In the genomic region with DNA sequence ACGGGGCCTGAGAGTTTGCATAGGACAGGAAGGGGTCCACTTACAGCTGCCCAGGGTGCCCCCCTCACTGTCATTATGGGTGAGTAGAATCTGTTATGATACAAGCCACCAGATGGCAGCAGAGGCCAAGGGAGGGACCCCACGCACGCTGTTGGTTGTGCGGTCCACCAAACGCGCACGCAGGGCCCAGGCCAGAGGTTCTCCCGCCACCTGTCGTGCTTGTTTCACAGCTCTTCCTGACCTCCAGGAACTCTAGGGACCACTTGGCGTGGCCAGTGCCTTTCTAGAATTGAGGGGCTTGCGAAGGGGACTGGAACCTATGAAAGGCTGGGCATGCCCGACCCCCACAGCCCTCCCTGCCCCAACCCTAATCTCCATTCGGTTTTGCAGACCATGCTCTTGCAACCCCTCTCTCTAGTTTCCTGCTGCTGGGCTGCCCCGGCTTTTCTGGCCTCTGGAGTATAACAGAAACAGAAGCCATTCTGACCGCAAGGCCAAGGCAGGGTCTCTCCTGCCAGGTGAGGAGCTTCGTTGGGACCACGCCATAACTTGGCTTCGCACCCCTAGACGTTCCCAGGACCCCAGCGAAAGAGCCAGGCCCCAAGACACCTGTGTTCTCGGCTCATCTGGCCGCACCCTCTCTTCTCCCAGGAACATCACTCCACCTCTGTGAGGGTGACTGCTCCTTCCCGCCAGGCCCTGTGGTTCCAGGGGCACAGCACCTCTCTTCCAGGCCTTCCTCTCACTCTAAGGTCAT, we compare ENCODE assay signal across 9 cellular contexts. TPM values are rescaled to one million over a fixed set of nuclear protein-coding genes. Genes with fewer than 3 reads are reported as not detected.
DNase-seq lines count a peak whose midpoint lies in the region; ATAC-seq and TF ChIP-seq lines count a peak whose summit lies in the region.
"Had no signal": no experiment of that assay in that cellular context is flagged by ENCODE, and none has a peak within 500 bp of the region (broad histone marks: within the 10 kb centered on the region; RNA-seq: fewer than 3 reads in every experiment).

No MANE protein-coding gene starts in this region.

- no peaks in the 10 kb centered on the region for H3K79me2 ChIP-seq in osteoblast (ENCODE audit: insufficient read depth, low read length)

- H4K20me1 ChIP-seq in osteoblast (ENCODE audit: insufficient read depth, low read length): no peaks in the 10 kb centered on the region

- ATAC-seq in GM21526 (IDR thresholded peaks at IDR 0.05; ENCODE audit: low FRiP score, unreplicated experiment): no peak

- no peak overlapping the region for H3K9ac ChIP-seq in NT2/D1 (ENCODE audit: insufficient read length, low read depth)

- DNase-seq in CMK (ENCODE audit: low read depth) (peak; percentile 11), HK-2 (ENCODE audit: unreplicated experiment) (peak; percentile 49), NT2/D1 (ENCODE audit: low read depth, low spot score) (peak; percentile 62), foreskin melanocyte (peak; percentile 26), osteoblast (ENCODE audit: insufficient read length, low spot score, missing footprints) (peak; percentile 94), ureter (ENCODE audit: low spot score) (peak; percentile 70)
- peak; percentile 5 for DNase-seq in activated T-helper 1 cell treated with anti-CD3 and anti-CD28 coated beads, Interleukin-12 subunit alpha, Interleukin-12 subunit beta, Interleukin-2, Interleukin-4 antibody, amounts not matched to agents 30 ng/mL and 10 ng/mL and 1 ng/mL, durations not matched to agents 14 hours and 24 hours and 36 hours (ENCODE audit: low spot score)

- H3K36me3 ChIP-seq in NT2/D1 (ENCODE audit: insufficient read depth, insufficient read length, low read length) (no peaks in the 10 kb centered on the region), osteoblast (ENCODE audit: insufficient read depth, low read length) (no peaks in the 10 kb centered on the region)

- H3K4me3 Mint-ChIP-seq in activated T-helper 1 cell treated with anti-CD3 and anti-CD28 coated beads, Interleukin-12 subunit alpha, Interleukin-12 subunit beta, Interleukin-2, Interleukin-4 antibody, amounts not matched to agents 30 ng/mL and 10 ng/mL and 1 ng/mL, durations not matched to agents 14 hours and 24 hours and 36 hours: no peak overlapping the region
- H3K4me3 Mint-ChIP-seq: IgD-negative memory B cell had no signal

- H3K27me3 ChIP-seq in NT2/D1 (ENCODE audit: insufficient read depth, insufficient read length): peaks cover 4% of the 10 kb centered on the region
- H3K27me3 ChIP-seq in osteoblast (ENCODE audit: insufficient read depth, low read length): peaks cover 19% of the 10 kb centered on the region

- H3K4me1 ChIP-seq in NT2/D1 (ENCODE audit: insufficient read depth, insufficient read length) (peaks cover 25% of the 10 kb centered on the region), osteoblast (ENCODE audit: insufficient read depth, low read length) (no peaks in the 10 kb centered on the region)

- no peaks in the 10 kb centered on the region for H3K9me3 ChIP-seq in NT2/D1 (ENCODE audit: insufficient read depth, low read length)
- H3K9me3 ChIP-seq in osteoblast (ENCODE audit: low read depth, low read length): no peaks in the 10 kb centered on the region

- H3K27me3 Mint-ChIP-seq in activated T-helper 1 cell treated with anti-CD3 and anti-CD28 coated beads, Interleukin-12 subunit alpha, Interleukin-12 subunit beta, Interleukin-2, Interleukin-4 antibody, amounts not matched to agents 30 ng/mL and 10 ng/mL and 1 ng/mL, durations not matched to agents 14 hours and 24 hours and 36 hours (ENCODE audit: insufficient read depth): peaks cover 5% of the 10 kb centered on the region

- H3K27ac Mint-ChIP-seq in activated T-helper 1 cell treated with anti-CD3 and anti-CD28 coated beads, Interleukin-12 subunit alpha, Interleukin-12 subunit beta, Interleukin-2, Interleukin-4 antibody, amounts not matched to agents 30 ng/mL and 10 ng/mL and 1 ng/mL, durations not matched to agents 14 hours and 24 hours and 36 hours: no peak overlapping the region
- H3K27ac Mint-ChIP-seq: IgD-negative memory B cell had no signal

- no peaks in the 10 kb centered on the region for H3K36me3 Mint-ChIP-seq in activated T-helper 1 cell treated with anti-CD3 and anti-CD28 coated beads, Interleukin-12 subunit alpha, Interleukin-12 subunit beta, Interleukin-2, Interleukin-4 antibody, amounts not matched to agents 30 ng/mL and 10 ng/mL and 1 ng/mL, durations not matched to agents 14 hours and 24 hours and 36 hours (ENCODE audit: low read depth)
- H3K36me3 Mint-ChIP-seq: IgD-negative memory B cell had no signal

- no peak overlapping the region for H3K4me2 ChIP-seq in osteoblast (ENCODE audit: insufficient read depth, low read length)

- H2AFZ ChIP-seq in osteoblast (ENCODE audit: low read length): no peak overlapping the region

- intact Hi-C loops in activated T-helper 1 cell treated with anti-CD3 and anti-CD28 coated beads, Interleukin-12 subunit alpha, Interleukin-12 subunit beta, Interleukin-2, Interleukin-4 antibody, amounts not matched to agents 30 ng/mL and 10 ng/mL and 1 ng/mL, durations not matched to agents 14 hours and 24 hours and 36 hours (cut with micrococcal nuclease): loop anchor here (2.0 kb wide), 1 partner anchor 64 kb away; no protein-coding TSS in a partner anchor

- no peaks in the 10 kb centered on the region for H3K9me3 Mint-ChIP-seq in activated T-helper 1 cell treated with anti-CD3 and anti-CD28 coated beads, Interleukin-12 subunit alpha, Interleukin-12 subunit beta, Interleukin-2, Interleukin-4 antibody, amounts not matched to agents 30 ng/mL and 10 ng/mL and 1 ng/mL, durations not matched to agents 14 hours and 24 hours and 36 hours
- H3K9me3 Mint-ChIP-seq: IgD-negative memory B cell had no signal

- H3K27ac ChIP-seq in osteoblast (ENCODE audit: low read depth, low read length): no peak overlapping the region

- H3K4me1 Mint-ChIP-seq in activated T-helper 1 cell treated with anti-CD3 and anti-CD28 coated beads, Interleukin-12 subunit alpha, Interleukin-12 subunit beta, Interleukin-2, Interleukin-4 antibody, amounts not matched to agents 30 ng/mL and 10 ng/mL and 1 ng/mL, durations not matched to agents 14 hours and 24 hours and 36 hours (ENCODE audit: low read depth): no peaks in the 10 kb centered on the region
- H3K4me1 Mint-ChIP-seq: IgD-negative memory B cell had no signal

- TF ChIP-seq CTCF in osteoblast (IDR thresholded peaks at IDR 0.05; ENCODE audit: extremely low read depth, low read depth, low read length): peak; percentile 75

- H3K4me3 ChIP-seq in NT2/D1 (ENCODE audit: insufficient read length, low read depth): no peak overlapping the region
- no peak overlapping the region for H3K4me3 ChIP-seq in osteoblast (ENCODE audit: insufficient read depth, low read length)

RNA-seq across cellular contexts. Expression of a gene that starts 46.0 kb away (rescaled TPM):
- not detected in 2 replicates for total RNA-seq in activated T-helper 1 cell treated with anti-CD3 and anti-CD28 coated beads, Interleukin-12 subunit alpha, Interleukin-12 subunit beta, Interleukin-2, Interleukin-4 antibody, amounts not matched to agents 30 ng/mL and 10 ng/mL and 1 ng/mL, durations not matched to agents 14 hours and 24 hours and 36 hours
- under 0.01 TPM in 1 of 2 replicates, not detected in the other for total RNA-seq in osteoblast
- total RNA-seq in ureter: 129 TPM

RNA-seq across cellular contexts. Expression of a gene that starts 50.5 kb away (rescaled TPM):
- total RNA-seq in activated T-helper 1 cell treated with anti-CD3 and anti-CD28 coated beads, Interleukin-12 subunit alpha, Interleukin-12 subunit beta, Interleukin-2, Interleukin-4 antibody, amounts not matched to agents 30 ng/mL and 10 ng/mL and 1 ng/mL, durations not matched to agents 14 hours and 24 hours and 36 hours: 17.3 and 23.4 TPM in 2 replicates
- total RNA-seq in osteoblast: 41.5 and 59.4 TPM in 2 replicates
- total RNA-seq in ureter: 72.0 TPM

Comparison
In these comparisons a context has a peak if more than half of its experiments do, and no peak if none do; other contexts are left out.
1. DNase-seq: peak in every context shown above with its lines; median percentile 94 in osteoblast; 70 in ureter; 62 in NT2/D1; 49 in HK-2; 26 in foreskin melanocyte; 11 in CMK; 5 in activated T-helper 1 cell treated with anti-CD3 and anti-CD28 coated beads, Interleukin-12 subunit alpha, Interleukin-12 subunit beta, Interleukin-2, Interleukin-4 antibody, amounts not matched to agents 30 ng/mL and 10 ng/mL and 1 ng/mL, durations not matched to agents 14 hours and 24 hours and 36 hours.
2. RNA of a gene that starts 46.0 kb away (total RNA-seq): 129 TPM in ureter (single experiment); not detected in activated T-helper 1 cell treated with anti-CD3 and anti-CD28 coated beads, Interleukin-12 subunit alpha, Interleukin-12 subunit beta, Interleukin-2, Interleukin-4 antibody, amounts not matched to agents 30 ng/mL and 10 ng/mL and 1 ng/mL, durations not matched to agents 14 hours and 24 hours and 36 hours and under 0.01 TPM in osteoblast; every median in the first group is over 100 times any median in the second.